Comparison of ENCODE assay signal across 12 cellular contexts in genomic region chr1:199422206-199422605, GRCh38.
A peak's percentile ranks its signal among the peaks of the same experiment; 100 is the strongest.
DNase-seq lines count a peak whose midpoint lies in the region; ATAC-seq and TF ChIP-seq lines count a peak whose summit lies in the region.
"Had no signal": no experiment of that assay in that cellular context is flagged by ENCODE, and none has a peak within 500 bp of the region (broad histone marks: within the 10 kb centered on the region; RNA-seq: fewer than 3 reads in every experiment).

No MANE protein-coding gene starts in this region.

- no peak overlapping the region for H3K27ac ChIP-seq in cardiac muscle cell
- H3K27ac ChIP-seq: C4-2B had no signal

- H3K4me3 ChIP-seq in cardiac muscle cell (no peak overlapping the region), foreskin fibroblast (ENCODE audit: low read depth in 1 of 2, low read length in 2 of 2) (no peak overlapping the region)

- H3K4me1 ChIP-seq in cardiac muscle cell (ENCODE audit: low read depth), result no peaks in the 10 kb centered on the region

- ATAC-seq in Right ventricle myocardium superior (ENCODE audit: poor library complexity) (no peak), HG02870 (IDR thresholded peaks at IDR 0.05; ENCODE audit: unreplicated experiment) (no peak)
- ATAC-seq in activated CD4-positive, CD25-positive, alpha-beta regulatory T cell treated with anti-CD3 and anti-CD28 coated beads, Interleukin-2, amount 50 U/mL, for 24 hours, result no peak

- intact Hi-C loops in Right ventricle myocardium superior (cut with DNase I), result no loop called here

- H3K9me3 ChIP-seq in cardiac muscle cell (ENCODE audit: low read depth), result no peaks in the 10 kb centered on the region

- H3K27me3 ChIP-seq in cardiac muscle cell, result no peaks in the 10 kb centered on the region

- no peaks in the 10 kb centered on the region for H3K36me3 ChIP-seq in cardiac muscle cell

- TF ChIP-seq CTCF in cardiac muscle cell (IDR thresholded peaks at IDR 0.05; ENCODE audit: low read depth, low read length), result peak; percentile 58
- TF ChIP-seq CTCF in foreskin fibroblast (IDR thresholded peaks at IDR 0.05; ENCODE audit: low read depth, low read length), result peak; percentile 61

- DNase-seq in cardiac muscle cell (ENCODE audit: low read depth in 1 of 2, low spot score in 1 of 2), result peak; percentile 6 to 67
- DNase-seq in Right ventricle myocardium superior, result no peak
- peak; percentile 5 for DNase-seq in SK-N-DZ (ENCODE audit: low spot score)
- peak; percentile 56 to 79 for DNase-seq in foreskin fibroblast
- DNase-seq in T-helper 9 cell, result no peak
- DNase-seq in putamen (ENCODE audit: low spot score), result no peak
- DNase-seq: activated CD4-positive, alpha-beta T cell treated with anti-CD3 and anti-CD28 coated beads for 1 hour; immature natural killer cell; NCI-H2171 had no signal

Comparison
In these comparisons a context has a peak if more than half of its experiments do, and no peak if none do; other contexts are left out.
1. DNase-seq: peak in cardiac muscle cell (2 of 2), SK-N-DZ (single experiment) and foreskin fibroblast (2 of 2); none in Right ventricle myocardium superior (single experiment), T-helper 9 cell (single experiment) and putamen (single experiment).